Comparison of ENCODE assay signal across 21 cellular contexts in genomic region chr13:59601993-59602392, GRCh38.
"Had no signal": no experiment of that assay in that cellular context is flagged by ENCODE, and none has a peak within 500 bp of the region (broad histone marks: within the 10 kb centered on the region; RNA-seq: fewer than 3 reads in every experiment).

No MANE protein-coding gene starts in this region.

- H3K27me3 ChIP-seq: spleen, testis, transverse colon had no signal

- H3K27ac ChIP-seq: psoas muscle, spleen, testis, transverse colon had no signal

- H3K9me3 ChIP-seq: psoas muscle, testis, transverse colon had no signal

- H3K4me3 ChIP-seq: psoas muscle, spleen, testis, transverse colon had no signal

- H3K36me3 ChIP-seq: spleen, transverse colon had no signal

- ATAC-seq: effector memory CD8-positive, alpha-beta T cell; naive thymus-derived CD4-positive, alpha-beta T cell; psoas muscle; sciatic nerve; stimulated activated naive B cell treated with anti-CD40 and anti-IgM and Interleukin-4, amounts not matched to agents 10 μg/mL and 1 μg/mL and 100 μg/mL, for 72 hours; stimulated activated naive CD8-positive, alpha-beta T cell treated with anti-CD3 and anti-CD28 coated beads, Interleukin-15, amount 100 ng/mL, for 72 hours had no signal

- H3K4me1 ChIP-seq: psoas muscle, spleen, testis, transverse colon had no signal

- FAIRE-seq: colon, islet of Langerhans had no signal

- DNase-seq: effector memory CD8-positive, alpha-beta T cell; erythroblast; foreskin melanocyte; head of caudate nucleus; hippocampal formation; kidney glomerular epithelial cell; naive thymus-derived CD4-positive, alpha-beta T cell; nephron progenitor cell; psoas muscle; retina; spleen; stimulated activated CD4-positive, alpha-beta T cell treated with anti-CD3 and anti-CD28 coated beads, Interleukin-15, amount 100 ng/mL, for 24 hours; stimulated activated CD4-positive, alpha-beta T cell treated with anti-CD3 and anti-CD28 coated beads, Interleukin-1b, Interleukin-23, amount 100 ng/mL, for 48 hours; stimulated activated CD4-positive, alpha-beta T cell treated with anti-CD3 and anti-CD28 coated beads, Interleukin-4, amount 100 ng/mL, for 24 hours; stimulated activated naive B cell treated with anti-CD40 and anti-IgM and Interleukin-4, amounts not matched to agents 10 μg/mL and 1 μg/mL and 100 μg/mL, for 72 hours; stimulated activated naive CD8-positive, alpha-beta T cell treated with anti-CD3 and anti-CD28 coated beads, Interleukin-15, amount 100 ng/mL, for 72 hours; testis; transverse colon had no signal
